16 cellular contexts compared by ENCODE assay signal in the genomic region with DNA sequence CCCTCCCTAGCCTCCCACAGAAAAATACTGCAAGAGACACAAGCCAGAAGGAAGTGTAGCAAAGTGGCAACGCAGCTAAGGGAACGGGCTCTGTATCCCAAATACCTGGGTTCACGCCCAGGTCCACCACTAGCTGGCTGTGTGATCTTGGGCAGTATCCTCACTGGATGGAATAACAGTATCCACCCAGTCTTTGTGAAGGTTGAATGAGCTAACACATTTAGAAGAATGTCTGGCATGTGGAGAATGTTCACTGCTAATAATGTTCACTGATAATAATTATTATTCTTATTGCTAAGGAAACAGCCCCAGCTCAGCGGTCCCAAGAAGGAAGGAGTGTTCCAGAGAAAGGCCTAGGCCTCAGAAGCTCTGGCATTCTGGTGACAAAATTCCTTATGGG.
A peak's percentile ranks its signal among the peaks of the same experiment; 100 is the strongest.
DNase-seq lines count a peak whose midpoint lies in the region; TF ChIP-seq lines count a peak whose summit lies in the region.
"Had no signal": no experiment of that assay in that cellular context is flagged by ENCODE, and none has a peak within 500 bp of the region (broad histone marks: within the 10 kb centered on the region; RNA-seq: fewer than 3 reads in every experiment).

No MANE protein-coding gene starts in this region.

- H3K4me1 ChIP-seq in SJSA1 (replicated peaks) (peaks cover 11% of the 10 kb centered on the region), mesendoderm (ENCODE audit: control insufficient read depth, low read depth, low read length) (peaks cover 3% of the 10 kb centered on the region)

- H4K5ac ChIP-seq in mesendoderm (ENCODE audit: low read length) = no peak overlapping the region

- H3K27ac ChIP-seq in SJSA1 (0 out of 2 replicates have a peak overlapping the region, but pooled peaks have one; percentile 1), mesendoderm (ENCODE audit: low read depth, low read length) (no peak overlapping the region)
- H3K27ac ChIP-seq: stomach had no signal

- H2AK5ac ChIP-seq in mesendoderm (ENCODE audit: low read length) = no peak overlapping the region

- no peak overlapping the region for H3K9ac ChIP-seq in mesendoderm (ENCODE audit: low read length)

- no peak overlapping the region for H3K18ac ChIP-seq in mesendoderm (ENCODE audit: low read length)

- H3K27me3 ChIP-seq in SJSA1 (replicated peaks) (no peaks in the 10 kb centered on the region), mesendoderm (ENCODE audit: insufficient read depth, low read length, poor library complexity) (no peaks in the 10 kb centered on the region)

- H2BK120ac ChIP-seq in mesendoderm (ENCODE audit: low read depth, low read length) = no peak overlapping the region

- no peak overlapping the region for H4K8ac ChIP-seq in mesendoderm (ENCODE audit: low read depth, low read length)

- H3K23ac ChIP-seq in mesendoderm (ENCODE audit: low read length) = no peak overlapping the region

- no peak overlapping the region for H2BK5ac ChIP-seq in mesendoderm (ENCODE audit: low read length)

- WGBS in mesendoderm (ENCODE audit: extremely low coverage, insufficient coverage, low lambda C conversion rate) = no CpG with 5 or more reads among the region's 4 CpGs

- no peaks in the 10 kb centered on the region for H3K79me1 ChIP-seq in mesendoderm (ENCODE audit: low read length)

- H3K4me3 ChIP-seq in SJSA1 (no peak overlapping the region), mesendoderm (ENCODE audit: low read length) (no peak overlapping the region)
- H3K4me3 ChIP-seq: stomach had no signal

- no peak overlapping the region for H3K56ac ChIP-seq in mesendoderm (ENCODE audit: low read length)

- no peak for TF ChIP-seq CTCF in GM10266 (IDR thresholded peaks at IDR 0.05; ENCODE audit: control insufficient read depth, insufficient read depth, low read depth, missing control alignments)

- no peaks in the 10 kb centered on the region for H3K79me2 ChIP-seq in mesendoderm (ENCODE audit: control insufficient read depth, insufficient read depth, low read length)

- no peaks in the 10 kb centered on the region for H3K9me3 ChIP-seq in SJSA1 (replicated peaks)
- H3K9me3 ChIP-seq: stomach had no signal

- no peak overlapping the region for H2BK15ac ChIP-seq in mesendoderm (replicated peaks; ENCODE audit: low read depth)

- H3K36me3 ChIP-seq in SJSA1 (no peaks in the 10 kb centered on the region), mesendoderm (ENCODE audit: control insufficient read depth, insufficient read depth, low read length) (no peaks in the 10 kb centered on the region)
- H3K36me3 ChIP-seq: stomach had no signal

- peak; percentile 61 for DNase-seq in AG08396 (ENCODE audit: low spot score)
- no peak for DNase-seq in SJSA1 (ENCODE audit: low read depth in 1 of 2, low spot score in 2 of 2)
- peak; percentile 47 for DNase-seq in glomerular endothelial cell (ENCODE audit: extremely low read depth, low read depth, low spot score)
- DNase-seq in mesendoderm = peak; percentile 63
- no peak for DNase-seq in NCI-H2196 (lab: John Stamatoyannopoulos, UW; ENCODE audit: unreplicated experiment)
- no peak for DNase-seq in activated CD4-positive, alpha-beta T cell treated with anti-CD3 and anti-CD28 coated beads, Interleukin-2, amount 50 U/mL, for 1 hour
- no peak for DNase-seq in putamen (ENCODE audit: low spot score)
- no peak for DNase-seq in GM10266 (ENCODE audit: extremely low spot score)
- DNase-seq: erythroblast; GDM1; hippocampal formation; MV-4-11; naive thymus-derived CD4-positive, alpha-beta T cell; NCI-H774; stomach; T-helper 1 cell had no signal

- H3K4me2 ChIP-seq in mesendoderm (ENCODE audit: low read length) = no peak overlapping the region

- no peak overlapping the region for H3K4ac ChIP-seq in mesendoderm (ENCODE audit: low read depth, low read length)

Comparison
In these comparisons a context has a peak if more than half of its experiments do, and no peak if none do; other contexts are left out.
1. DNase-seq: peak in AG08396 (single experiment), glomerular endothelial cell (single experiment) and mesendoderm (single experiment); none in SJSA1 (0 of 2), NCI-H2196 (single experiment), activated CD4-positive, alpha-beta T cell treated with anti-CD3 and anti-CD28 coated beads, Interleukin-2, amount 50 U/mL, for 1 hour (single experiment), putamen (single experiment) and GM10266 (single experiment).